ENCODE assay signal across 27 cellular contexts in the genomic region with DNA sequence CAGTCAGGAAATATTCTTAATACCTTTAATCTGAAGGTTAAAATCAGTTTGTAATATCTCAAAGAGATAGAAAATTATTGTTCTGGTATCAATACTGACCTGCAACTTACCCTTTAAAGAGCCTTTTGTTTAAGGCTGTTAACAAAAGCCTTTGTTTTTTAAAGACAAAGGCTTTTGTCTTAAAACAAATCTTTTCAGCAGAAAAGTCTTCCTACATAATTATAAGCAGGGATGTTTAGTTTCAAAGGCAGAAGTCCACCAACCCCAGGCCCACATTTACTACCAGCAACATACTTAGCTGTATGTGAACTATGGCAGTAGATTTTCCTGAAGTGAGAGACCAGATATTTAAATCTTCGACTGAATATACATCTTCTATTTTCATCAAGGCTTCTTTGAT.
"Had no signal": no experiment of that assay in that cellular context is flagged by ENCODE, and none has a peak within 500 bp of the region (broad histone marks: within the 10 kb centered on the region; RNA-seq: fewer than 3 reads in every experiment).

No MANE protein-coding gene starts in this region.

- ATAC-seq: esophagus mucosa; gastrocnemius medialis; heart left ventricle; left colon; left ventricle myocardium superior; lower lobe of right lung; mucosa of descending colon; natural killer cell treated with Interleukin-12 subunit alpha and Interleukin-12 subunit beta and Interleukin-15 and Interleukin-18, amount 100 ng/mL, for 72 hours; pancreas; sciatic nerve; stimulated activated naive CD8-positive, alpha-beta T cell treated with anti-CD3 and anti-CD28 coated beads, Interleukin-15, amount 100 ng/mL, for 72 hours had no signal

- DNase-seq: cortex of kidney; effector CD4-positive, alpha-beta T cell; foreskin fibroblast; gastrocnemius medialis; heart left ventricle; left colon; left ventricle myocardium superior; lower lobe of right lung; mucosa of descending colon; naive B cell; pancreas; stimulated activated CD4-positive, alpha-beta T cell treated with anti-CD3 and anti-CD28 coated beads, Interleukin-12 subunit alpha, Interleukin-12 subunit beta, amount 100 ng/mL, for 4 hours; stimulated activated CD4-positive, alpha-beta T cell treated with anti-CD3 and anti-CD28 coated beads, Interleukin-1b, Interleukin-23, amount 100 ng/mL, for 48 hours; stimulated activated CD4-positive, alpha-beta T cell treated with anti-CD3 and anti-CD28 coated beads, Interleukin-4, amount 100 ng/mL, for 1 hour; stimulated activated CD8-positive, alpha-beta memory T cell treated with anti-CD3 and anti-CD28 coated beads, Interleukin-4, amount 100 ng/mL, for 48 hours; stimulated activated naive CD4-positive, alpha-beta T cell; stimulated activated naive CD8-positive, alpha-beta T cell treated with anti-CD3 and anti-CD28 coated beads, Interleukin-15, amount 100 ng/mL, for 72 hours; upper lobe of left lung had no signal

- H3K27ac ChIP-seq: epithelial cell of prostate, gastrocnemius medialis, heart left ventricle, hepatocyte, lower lobe of right lung, neutrophil, pancreas, right atrium auricular region, thoracic aorta, tibial nerve, upper lobe of left lung had no signal
